In genomic region chr16:30141750-30142149, GRCh38 we compare ENCODE assay signal across 14 cellular contexts. TPM values are rescaled to one million over a fixed set of nuclear protein-coding genes. Genes with fewer than 3 reads are reported as not detected.
"Had no signal": no experiment of that assay in that cellular context is flagged by ENCODE, and none has a peak within 500 bp of the region (broad histone marks: within the 10 kb centered on the region; RNA-seq: fewer than 3 reads in every experiment).

No MANE protein-coding gene starts in this region.

- H3K27me3 Mint-ChIP-seq: activated CD4-positive, alpha-beta memory T cell treated with anti-CD3 and anti-CD28 coated beads for 36 hours; activated naive CD4-positive, alpha-beta T cell treated with anti-CD3 and anti-CD28 coated beads, Interleukin-2, amount 10 ng/mL, durations not matched to agents 7 days and 5 days; central memory CD8-positive, alpha-beta T cell; natural killer cell treated with Interleukin-12 subunit alpha and Interleukin-12 subunit beta and Interleukin-15 and Interleukin-18, amount 100 ng/mL, for 72 hours; T-helper 17 cell had no signal

- H3K27ac Mint-ChIP-seq: activated CD4-positive, alpha-beta memory T cell treated with anti-CD3 and anti-CD28 coated beads for 36 hours; activated naive CD4-positive, alpha-beta T cell treated with anti-CD3 and anti-CD28 coated beads, Interleukin-2, amount 10 ng/mL, durations not matched to agents 7 days and 5 days; natural killer cell treated with Interleukin-12 subunit alpha and Interleukin-12 subunit beta and Interleukin-15 and Interleukin-18, amount 100 ng/mL, for 72 hours had no signal

- ATAC-seq: gastrocnemius medialis; left lobe of liver; natural killer cell treated with Interleukin-12 subunit alpha and Interleukin-12 subunit beta and Interleukin-15 and Interleukin-18, amount 100 ng/mL, for 72 hours; sciatic nerve; T-helper 17 cell; upper lobe of right lung had no signal

- H3K9me3 Mint-ChIP-seq: activated CD4-positive, alpha-beta memory T cell treated with anti-CD3 and anti-CD28 coated beads for 36 hours; activated naive CD4-positive, alpha-beta T cell treated with anti-CD3 and anti-CD28 coated beads, Interleukin-2, amount 10 ng/mL, durations not matched to agents 7 days and 5 days; central memory CD8-positive, alpha-beta T cell; natural killer cell treated with Interleukin-12 subunit alpha and Interleukin-12 subunit beta and Interleukin-15 and Interleukin-18, amount 100 ng/mL, for 72 hours had no signal

- DNase-seq: activated CD4-positive, alpha-beta memory T cell treated with anti-CD3 and anti-CD28 coated beads for 36 hours; activated CD4-positive, CD25-positive, alpha-beta regulatory T cell treated with anti-CD3 and anti-CD28 coated beads, Interleukin-2, amount 50 U/mL, for 72 hours; activated naive CD4-positive, alpha-beta T cell treated with anti-CD3 and anti-CD28 coated beads, Interleukin-2, amount 10 ng/mL, durations not matched to agents 7 days and 5 days; effector CD4-positive, alpha-beta T cell; gastrocnemius medialis; head of caudate nucleus; stimulated activated CD4-positive, alpha-beta T cell treated with anti-CD3 and anti-CD28 coated beads, Interleukin-4, amount 100 ng/mL, for 1 hour; T-helper 17 cell; upper lobe of right lung had no signal

- H3K4me3 Mint-ChIP-seq: activated CD4-positive, alpha-beta memory T cell treated with anti-CD3 and anti-CD28 coated beads for 36 hours; activated naive CD4-positive, alpha-beta T cell treated with anti-CD3 and anti-CD28 coated beads, Interleukin-2, amount 10 ng/mL, durations not matched to agents 7 days and 5 days; central memory CD8-positive, alpha-beta T cell; natural killer cell treated with Interleukin-12 subunit alpha and Interleukin-12 subunit beta and Interleukin-15 and Interleukin-18, amount 100 ng/mL, for 72 hours; T-helper 17 cell had no signal

- H3K36me3 Mint-ChIP-seq: activated CD4-positive, alpha-beta memory T cell treated with anti-CD3 and anti-CD28 coated beads for 36 hours; activated naive CD4-positive, alpha-beta T cell treated with anti-CD3 and anti-CD28 coated beads, Interleukin-2, amount 10 ng/mL, durations not matched to agents 7 days and 5 days; natural killer cell treated with Interleukin-12 subunit alpha and Interleukin-12 subunit beta and Interleukin-15 and Interleukin-18, amount 100 ng/mL, for 72 hours had no signal

RNA-seq across cellular contexts. Expression of gene TBX6, which starts 50.0 kb away (rescaled TPM):
- total RNA-seq: SJSA1 had no signal
